20 cellular contexts compared by ENCODE assay signal in the genomic region with DNA sequence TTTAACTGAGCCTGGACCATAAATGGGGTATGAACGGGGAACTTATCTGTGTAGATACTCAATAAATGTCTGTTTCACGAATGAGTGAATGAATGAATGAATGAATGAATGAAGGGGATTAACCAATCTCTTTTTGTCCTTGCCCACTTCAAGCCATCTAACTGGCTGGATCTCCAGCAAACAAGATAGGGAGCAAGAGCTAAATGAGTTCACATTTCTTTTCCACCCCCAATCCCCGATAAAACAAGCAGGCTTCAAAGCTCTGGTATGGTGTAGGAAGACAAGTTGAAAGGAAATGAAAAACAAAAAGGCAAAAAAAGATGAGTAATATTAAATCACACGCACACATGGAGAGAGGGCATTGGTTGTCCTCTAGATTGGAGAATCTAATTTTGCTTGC.
"Had no signal": no experiment of that assay in that cellular context is flagged by ENCODE, and none has a peak within 500 bp of the region (broad histone marks: within the 10 kb centered on the region; RNA-seq: fewer than 3 reads in every experiment).

No MANE protein-coding gene starts in this region.

- H3K4me3 Mint-ChIP-seq: naive B cell; nephron progenitor cell; stimulated activated naive CD8-positive, alpha-beta T cell treated with anti-CD3 and anti-CD28 coated beads, Interleukin-15, Interleukin-2, amounts not matched to agents 100 ng/mL and 50 ng/mL, for 24 hours had no signal

- H3K36me3 ChIP-seq: lower lobe of right lung, upper lobe of right lung had no signal

- H3K4me3 ChIP-seq: esophagus muscularis mucosa, gastroesophageal sphincter, left ventricle myocardium inferior, lower lobe of right lung, testis, tibial nerve, upper lobe of right lung, vagina had no signal

- H3K4me1 Mint-ChIP-seq: naive B cell had no signal

- DNase-seq: effector memory CD4-positive, alpha-beta T cell; glutamatergic neuron; islet precursor cell; left cardiac atrium; left ventricle myocardium inferior; lower lobe of right lung; mesendoderm; naive B cell; nephron progenitor cell; right cardiac atrium; small intestine; stimulated activated CD4-positive, alpha-beta T cell treated with anti-CD3 and anti-CD28 coated beads, Interleukin-2, amount 100 ng/mL, for 48 hours; testis; upper lobe of right lung had no signal

- H3K4me1 ChIP-seq: esophagus muscularis mucosa, gastroesophageal sphincter, lower lobe of right lung, testis, tibial nerve, upper lobe of right lung, vagina had no signal

- H3K27me3 ChIP-seq: esophagus muscularis mucosa, gastroesophageal sphincter, testis, tibial nerve, upper lobe of right lung, vagina had no signal

- H3K9me3 ChIP-seq: lower lobe of right lung, testis, upper lobe of right lung, vagina had no signal

- H3K27ac ChIP-seq: epithelial cell of prostate, esophagus muscularis mucosa, gastroesophageal sphincter, lower lobe of right lung, testis, tibial nerve, upper lobe of right lung, vagina had no signal

- ATAC-seq: gastroesophageal sphincter, lower lobe of right lung had no signal

- H3K27ac Mint-ChIP-seq: naive B cell; nephron progenitor cell; stimulated activated naive CD8-positive, alpha-beta T cell treated with anti-CD3 and anti-CD28 coated beads, Interleukin-15, Interleukin-2, amounts not matched to agents 100 ng/mL and 50 ng/mL, for 24 hours had no signal
